33 cellular contexts compared by ENCODE assay signal in the genomic region with DNA sequence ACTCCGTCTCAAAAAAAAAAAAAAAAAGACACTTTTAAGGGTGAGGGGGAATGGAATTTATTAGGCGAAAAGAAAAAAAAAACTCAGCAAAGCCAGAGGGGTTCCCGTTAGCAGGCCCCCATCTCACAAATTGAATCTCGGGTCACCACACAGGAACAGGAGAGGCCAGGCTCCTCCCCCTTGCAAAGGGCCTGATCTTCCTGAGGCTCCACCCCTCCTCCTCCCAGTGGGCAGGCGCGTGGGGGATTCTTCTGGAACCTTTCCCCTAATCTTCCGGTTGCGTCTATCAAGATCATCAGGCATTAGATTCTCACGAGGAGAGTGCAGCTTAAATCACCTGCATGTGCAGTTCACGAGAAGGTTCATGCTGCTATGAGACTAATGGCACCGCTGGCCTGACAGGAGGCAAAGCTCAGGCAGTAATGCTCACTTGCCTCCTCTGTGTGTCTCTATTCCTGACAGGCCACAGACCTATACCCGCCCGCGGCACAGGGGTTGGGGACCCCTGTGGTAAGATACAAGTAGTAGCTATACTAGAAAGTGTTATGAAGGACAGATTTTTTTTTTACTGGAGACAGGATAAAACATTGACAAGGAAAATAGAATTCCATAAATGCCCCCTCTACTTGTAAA.
"Had no signal": no experiment of that assay in that cellular context is flagged by ENCODE, and none has a peak within 500 bp of the region (broad histone marks: within the 10 kb centered on the region; RNA-seq: fewer than 3 reads in every experiment).

No MANE protein-coding gene starts in this region.

- H3K9me3 ChIP-seq: Peyer's patch, SJSA1, SK-N-SH had no signal

- H3K9ac ChIP-seq: SK-N-SH had no signal

- H3K4me3 Mint-ChIP-seq: activated B cell treated with CpG ODN at 0.5 μM for 24 hours; activated CD4-positive, alpha-beta memory T cell treated with anti-CD3 and anti-CD28 coated beads for 36 hours; activated naive CD4-positive, alpha-beta T cell treated with anti-CD3 and anti-CD28 coated beads, Interleukin-2, amount 10 ng/mL, durations not matched to agents 7 days and 5 days; activated naive CD8-positive, alpha-beta T cell; activated naive CD8-positive, alpha-beta T cell treated with anti-CD3 and anti-CD28 coated beads, Interleukin-2, amount 50 U/mL, for 24 hours; activated T-cell treated with anti-CD3 and anti-CD28 coated beads, Interleukin-2, amount 50 U/mL, for 4 hours; activated T-helper 1 cell treated with anti-CD3 and anti-CD28 coated beads, Interleukin-12 subunit alpha, Interleukin-12 subunit beta, Interleukin-2, Interleukin-4 antibody, amounts not matched to agents 30 ng/mL and 10 ng/mL and 1 ng/mL, durations not matched to agents 14 hours and 24 hours and 36 hours; brain; T-helper 1 cell treated with Interleukin-12 subunit alpha and Interleukin-12 subunit beta and Interleukin-4 antibody, amounts not matched to agents 30 μg/mL and 1 μg/mL, for 36 hours; T-helper 2 cell treated with Interferon-gamma antibody and Interleukin-4, amounts not matched to agents 5 μg/mL and 100 μg/mL, for 36 hours had no signal

- ATAC-seq: activated naive CD8-positive, alpha-beta T cell treated with anti-CD3 and anti-CD28 coated beads, Interleukin-2, amount 50 U/mL, for 24 hours; activated T-cell treated with anti-CD3 and anti-CD28 coated beads, Interleukin-2, amount 50 U/mL, for 4 hours; PC-3 had no signal

- H3K4me3 ChIP-seq: Peyer's patch, SJSA1 had no signal

- H3K4me2 ChIP-seq: SK-N-SH had no signal

- H3K27ac Mint-ChIP-seq: activated B cell treated with CpG ODN at 0.5 μM for 24 hours; activated CD4-positive, alpha-beta memory T cell treated with anti-CD3 and anti-CD28 coated beads for 36 hours; activated naive CD4-positive, alpha-beta T cell treated with anti-CD3 and anti-CD28 coated beads, Interleukin-2, amount 10 ng/mL, durations not matched to agents 7 days and 5 days; activated naive CD8-positive, alpha-beta T cell; activated naive CD8-positive, alpha-beta T cell treated with anti-CD3 and anti-CD28 coated beads, Interleukin-2, amount 50 U/mL, for 24 hours; activated T-helper 1 cell treated with anti-CD3 and anti-CD28 coated beads, Interleukin-12 subunit alpha, Interleukin-12 subunit beta, Interleukin-2, Interleukin-4 antibody, amounts not matched to agents 30 ng/mL and 10 ng/mL and 1 ng/mL, durations not matched to agents 14 hours and 24 hours and 36 hours; brain; T-helper 1 cell treated with Interleukin-12 subunit alpha and Interleukin-12 subunit beta and Interleukin-4 antibody, amounts not matched to agents 30 μg/mL and 1 μg/mL, for 36 hours; T-helper 2 cell treated with Interferon-gamma antibody and Interleukin-4, amounts not matched to agents 5 μg/mL and 100 μg/mL, for 36 hours had no signal

- H3K4me1 Mint-ChIP-seq: activated naive CD4-positive, alpha-beta T cell treated with anti-CD3 and anti-CD28 coated beads, Interleukin-2, amount 10 ng/mL, durations not matched to agents 7 days and 5 days; activated naive CD8-positive, alpha-beta T cell treated with anti-CD3 and anti-CD28 coated beads, Interleukin-2, amount 50 U/mL, for 24 hours; brain had no signal

- H3K27me3 ChIP-seq: Peyer's patch, SJSA1 had no signal

- H3K9me3 Mint-ChIP-seq: activated B cell treated with CpG ODN at 0.5 μM for 24 hours; activated CD4-positive, alpha-beta memory T cell treated with anti-CD3 and anti-CD28 coated beads for 36 hours; activated naive CD4-positive, alpha-beta T cell treated with anti-CD3 and anti-CD28 coated beads, Interleukin-2, amount 10 ng/mL, durations not matched to agents 7 days and 5 days; activated naive CD8-positive, alpha-beta T cell treated with anti-CD3 and anti-CD28 coated beads, Interleukin-2, amount 50 U/mL, for 24 hours; activated T-cell treated with anti-CD3 and anti-CD28 coated beads, Interleukin-2, amount 50 U/mL, for 4 hours; activated T-helper 1 cell treated with anti-CD3 and anti-CD28 coated beads, Interleukin-12 subunit alpha, Interleukin-12 subunit beta, Interleukin-2, Interleukin-4 antibody, amounts not matched to agents 30 ng/mL and 10 ng/mL and 1 ng/mL, durations not matched to agents 14 hours and 24 hours and 36 hours; brain; T-helper 1 cell treated with Interleukin-12 subunit alpha and Interleukin-12 subunit beta and Interleukin-4 antibody, amounts not matched to agents 30 μg/mL and 1 μg/mL, for 36 hours; T-helper 2 cell treated with Interferon-gamma antibody and Interleukin-4, amounts not matched to agents 5 μg/mL and 100 μg/mL, for 36 hours had no signal

- H3K27ac ChIP-seq: Peyer's patch, SJSA1 had no signal

- H3K4me1 ChIP-seq: Peyer's patch, SJSA1 had no signal

- H3K9me2 ChIP-seq: SK-N-SH had no signal

- H3K27me3 Mint-ChIP-seq: activated B cell treated with CpG ODN at 0.5 μM for 24 hours; activated CD4-positive, alpha-beta memory T cell treated with anti-CD3 and anti-CD28 coated beads for 36 hours; activated naive CD4-positive, alpha-beta T cell treated with anti-CD3 and anti-CD28 coated beads, Interleukin-2, amount 10 ng/mL, durations not matched to agents 7 days and 5 days; activated naive CD8-positive, alpha-beta T cell; activated naive CD8-positive, alpha-beta T cell treated with anti-CD3 and anti-CD28 coated beads, Interleukin-2, amount 50 U/mL, for 24 hours; brain had no signal

- H3K36me3 Mint-ChIP-seq: brain had no signal

- DNase-seq: activated B cell treated with CpG ODN at 0.5 μM for 24 hours; activated CD4-positive, alpha-beta memory T cell treated with anti-CD3 and anti-CD28 coated beads for 36 hours; activated CD4-positive, alpha-beta T cell treated with anti-CD3 and anti-CD28 coated beads for 4 hours; activated CD4-positive, alpha-beta T cell treated with anti-CD3 and anti-CD28 coated beads, Interleukin-2, amount 50 U/mL, for 1 hour; activated CD4-positive, CD25-positive, alpha-beta regulatory T cell treated with anti-CD3 and anti-CD28 coated beads, Interleukin-2, amount 50 U/mL, for 72 hours; activated CD8-positive, alpha-beta memory T cell treated with anti-CD3 and anti-CD28 coated beads, Interleukin-2, amount 50 U/mL, for 4 hours; activated effector memory CD4-positive, alpha-beta T cell treated with Interleukin-2 at 50 U/mL for 16 hours; activated naive CD4-positive, alpha-beta T cell treated with anti-CD3 and anti-CD28 coated beads, Interleukin-2, amount 10 ng/mL, durations not matched to agents 7 days and 5 days; activated naive CD8-positive, alpha-beta T cell treated with anti-CD3 and anti-CD28 coated beads, Interleukin-2, amount 50 U/mL, for 24 hours; activated T-cell treated with anti-CD3 and anti-CD28 coated beads for 4 hours; activated T-cell treated with anti-CD3 and anti-CD28 coated beads, Interleukin-2, amount 50 U/mL, for 4 hours; anterior cingulate cortex; caudate nucleus; NCI-H1105; NCI-H1417 treated with DMSO at 0.1 percent for 48 hours; NCI-H187 treated with DMSO at 0.1 percent for 48 hours; NCI-H2081; NCI-H226; NCI-H446 treated with DMSO at 0.1 percent for 48 hours; NCI-H524; NCI-H69; NK-92 treated with Interleukin-12 subunit alpha and Interleukin-12 subunit beta, amount 100 ng/mL, for 24 hours; PC-3; Peyer's patch; RPMI8226; SHP77 treated with DMSO at 0.1 percent for 48 hours; SK-N-SH had no signal

- H3K36me3 ChIP-seq: Peyer's patch, SJSA1 had no signal
